8 cellular contexts compared by ENCODE assay signal in genomic region chr7:38796636-38797501, GRCh38.
A peak's percentile ranks its signal among the peaks of the same experiment; 100 is the strongest.
DNase-seq lines count a peak whose midpoint lies in the region; ATAC-seq, FAIRE-seq and TF ChIP-seq lines count a peak whose summit lies in the region.

No MANE protein-coding gene starts in this region.

- H3K4me3 Mint-ChIP-seq in glutamatergic neuron (ENCODE audit: unreplicated experiment), result peak overlapping the region; percentile 76

- no peaks in the 10 kb centered on the region for H3K9me2 ChIP-seq in PC-3 (replicated peaks; ENCODE audit: low read length)

- H3K9me3 ChIP-seq in PC-3 (ENCODE audit: low read length), result no peaks in the 10 kb centered on the region
- no peaks in the 10 kb centered on the region for H3K9me3 ChIP-seq in gastrocnemius medialis

- peaks cover 7% of the 10 kb centered on the region for H3K9me3 Mint-ChIP-seq in glutamatergic neuron (ENCODE audit: unreplicated experiment)

- no peaks in the 10 kb centered on the region for H3K79me2 ChIP-seq in PC-3 (ENCODE audit: low read length)

- peak overlapping the region; percentile 97 for H3K27ac Mint-ChIP-seq in glutamatergic neuron (ENCODE audit: unreplicated experiment)

- FAIRE-seq in HTR-8/SVneo (lab: Jason Lieb, UNC), result no peak

- H2AFZ ChIP-seq in PC-3 (ENCODE audit: low read length), result no peak overlapping the region

- no peaks in the 10 kb centered on the region for H3K4me1 ChIP-seq in PC-3 (ENCODE audit: insufficient read depth, low read length)
- H3K4me1 ChIP-seq in gastrocnemius medialis, result no peaks in the 10 kb centered on the region

- peaks cover 32% of the 10 kb centered on the region for H3K4me1 Mint-ChIP-seq in glutamatergic neuron (ENCODE audit: low read depth, unreplicated experiment)

- H3K27ac ChIP-seq in PC-3 (ENCODE audit: low read length), result no peak overlapping the region
- H3K27ac ChIP-seq in gastrocnemius medialis, result no peak overlapping the region

- POLR2A ChIA-PET in PC-3 (lab: Charles Lee; ENCODE audit: unreplicated experiment), result no interaction called here

- in situ Hi-C loops in gastrocnemius medialis (cut with MboI; ENCODE audit: low sequenced_read_pairs in 4 of 4), result loop anchor here in 2 of 4 donors (10.0 to 25.0 kb wide), 2 partner anchors 715 to 718 kb away; no protein-coding TSS in a partner anchor

- TF ChIP-seq CTCF in PC-3 (conservative IDR thresholded peaks at IDR 0.05; ENCODE audit: low read depth, low read length) (peak; percentile 89), glutamatergic neuron (IDR thresholded peaks at IDR 0.05; ENCODE audit: partially characterized antibody, unreplicated experiment) (peak; percentile 90), gastrocnemius medialis (IDR thresholded peaks at IDR 0.05 in 4 of 5, conservative IDR thresholded peaks at IDR 0.05 in 1 of 5) (peak; percentile 55 to 68 (median 63))

- H3F3A ChIP-seq in PC-3 (ENCODE audit: low read length, unreplicated experiment), result no peaks in the 10 kb centered on the region

- no peak overlapping the region for H3K9ac ChIP-seq in PC-3 (ENCODE audit: low read length)

- no TSS peak for BruUV-seq in PC-3 (replicated peaks; lab: Mats Ljungman, UMichigan)

- H3K27me3 Mint-ChIP-seq in glutamatergic neuron (ENCODE audit: unreplicated experiment), result peaks cover 3% of the 10 kb centered on the region

- H4K20me1 ChIP-seq in PC-3 (ENCODE audit: low read length), result no peaks in the 10 kb centered on the region

- H3K4me2 ChIP-seq in PC-3 (ENCODE audit: low read length), result no peak overlapping the region

- H3K36me3 Mint-ChIP-seq in glutamatergic neuron (ENCODE audit: unreplicated experiment), result no peaks in the 10 kb centered on the region

- no peak overlapping the region for H3K4me3 ChIP-seq in PC-3 (ENCODE audit: low read length)
- no peak overlapping the region for H3K4me3 ChIP-seq in gastrocnemius medialis

- TF ChIP-seq POLR2A in gastrocnemius medialis (IDR thresholded peaks at IDR 0.05), result no peak

- ATAC-seq in PC-3, result peak; percentile 53
- peak in 1 of 2 donors; percentile 46 for ATAC-seq in gastrocnemius medialis
- no peak for ATAC-seq in GM21526 (IDR thresholded peaks at IDR 0.05; ENCODE audit: low FRiP score, unreplicated experiment)
- ATAC-seq in GM19328 (IDR thresholded peaks at IDR 0.05; ENCODE audit: unreplicated experiment), result no peak

- DNase-seq in DMS53 (lab: John Stamatoyannopoulos, UW), result peak; percentile 69
- DNase-seq in HTR-8/SVneo (ENCODE audit: insufficient read length, low spot score), result peak; percentile 44
- DNase-seq in PC-3, result peak; percentile 77
- peak; percentile 38 for DNase-seq in activated naive CD4-positive, alpha-beta T cell treated with anti-CD3 and anti-CD28 coated beads, Interleukin-2, amount 50 U/mL, for 16 hours
- DNase-seq in glutamatergic neuron, result peak; percentile 59
- peak in 1 of 2 donors; percentile 14 for DNase-seq in gastrocnemius medialis

- CTCF ChIA-PET in PC-3 (lab: Charles Lee), result interaction anchor here (0.6 kb wide), 1 partner anchor 190 kb away, joined by 3 read pairs; no protein-coding TSS in a partner anchor

- H3K36me3 ChIP-seq in PC-3 (ENCODE audit: low read depth, low read length) (no peaks in the 10 kb centered on the region), gastrocnemius medialis (peaks cover 0 to 17% of the 10 kb centered on the region in 2 donors)

- H3K27me3 ChIP-seq in PC-3 (ENCODE audit: low read length) (no peaks in the 10 kb centered on the region), gastrocnemius medialis (no peaks in the 10 kb centered on the region)

- intact Hi-C loops in PC-3 (cut with micrococcal nuclease) (loop anchor here (1.0 to 10.0 kb wide), 3 partner anchors 108 to 723 kb away; partner anchors contain the start of gene VPS41), gastrocnemius medialis (cut with DNase I; ENCODE audit: low total_unique reads) (loop anchor here (2.0 kb wide), 2 partner anchors 668 to 722 kb away; no protein-coding TSS in a partner anchor)
